4 cellular contexts compared by ENCODE assay signal in the genomic region with DNA sequence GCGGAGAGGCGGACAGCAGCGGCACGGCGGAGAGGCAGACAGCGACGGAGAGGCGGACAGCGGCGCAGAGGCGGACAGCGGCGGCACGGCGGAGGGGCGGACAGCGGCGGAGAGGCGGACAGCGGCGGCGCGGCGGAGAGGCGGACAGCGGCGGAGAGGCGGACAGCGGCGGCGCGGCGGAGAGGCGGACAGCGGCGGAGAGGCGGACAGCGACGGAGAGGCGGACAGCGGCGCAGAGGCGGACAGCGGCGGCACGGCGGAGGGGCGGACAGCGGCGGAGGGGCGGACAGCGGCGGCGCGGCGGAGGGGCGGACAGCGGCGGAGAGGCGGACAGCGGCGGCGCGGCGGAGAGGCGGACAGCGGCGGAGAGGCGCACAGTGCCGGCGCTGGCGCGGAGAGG.
A peak's percentile ranks its signal among the peaks of the same experiment; 100 is the strongest.
DNase-seq lines count a peak whose midpoint lies in the region; ATAC-seq, FAIRE-seq and TF ChIP-seq lines count a peak whose summit lies in the region.
"Not testable (repeated sequence)": the region's sequence is repeated elsewhere in the genome, so short reads cannot be mapped to it uniquely, and the experiment has no call there.

No MANE protein-coding gene starts in this region.

- not testable (repeated sequence) for H3K36me3 ChIP-seq in kidney (ENCODE audit: control insufficient read depth in 1 of 2, insufficient read depth in 2 of 2, low read length in 2 of 2); lower lobe of right lung; sigmoid colon

- H3K4me1 ChIP-seq in kidney (ENCODE audit: control insufficient read depth in 1 of 2, insufficient read depth in 1 of 2, low read depth in 1 of 2, low read length in 2 of 2); lower lobe of right lung; sigmoid colon: not testable (repeated sequence)

- FAIRE-seq in kidney (lab: Jason Lieb, UNC): not testable (repeated sequence)

- H3K9me3 ChIP-seq in kidney (ENCODE audit: control insufficient read depth in 1 of 2, low read length in 2 of 2); lower lobe of right lung; sigmoid colon: not testable (repeated sequence)

- TF ChIP-seq CTCF in kidney (IDR thresholded peaks at IDR 0.05; ENCODE audit: borderline replicate concordance, extremely low read depth, insufficient read depth); lower lobe of right lung (IDR thresholded peaks at IDR 0.05); sigmoid colon (IDR thresholded peaks at IDR 0.05): not testable (repeated sequence)

- 91 to 97% methylated on average over 54 to 65 of the region's 73 CpGs for WGBS in sigmoid colon, 2 donors

- H3K27me3 ChIP-seq in lower lobe of right lung (ENCODE audit: low read depth); sigmoid colon: not testable (repeated sequence)

- not testable (repeated sequence) for TF ChIP-seq POLR2A in sigmoid colon (IDR thresholded peaks at IDR 0.05)

- not testable (repeated sequence) for H3K9ac ChIP-seq in kidney (ENCODE audit: low read length in 2 of 2)

- DNase-seq in Right ventricle myocardium inferior (ENCODE audit: missing footprints) (peak; percentile 18), kidney (peak; percentile 2), lower lobe of right lung (peak; percentile 11), sigmoid colon (peak; percentile 17)

- H3K27ac ChIP-seq in kidney (ENCODE audit: low read depth in 2 of 2, low read length in 2 of 2); lower lobe of right lung; sigmoid colon: not testable (repeated sequence)

- not testable (repeated sequence) for H3K4me3 ChIP-seq in kidney (ENCODE audit: low read length in 2 of 2); lower lobe of right lung; sigmoid colon

- TF ChIP-seq EP300 in sigmoid colon (IDR thresholded peaks at IDR 0.05): not testable (repeated sequence)

- not testable (repeated sequence) for ATAC-seq in Right ventricle myocardium inferior, lower lobe of right lung

- intact Hi-C loops in Right ventricle myocardium inferior (cut with DNase I); kidney (cut with DNase I); lower lobe of right lung (cut with DNase I); sigmoid colon (cut with DNase I): not testable (repeated sequence)
